In genomic region chr16:11386791-11387546, GRCh38 we compare ENCODE assay signal across 9 cellular contexts. TPM values are rescaled to one million over a fixed set of nuclear protein-coding genes. Genes with fewer than 3 reads are reported as not detected.
A peak's percentile ranks its signal among the peaks of the same experiment; 100 is the strongest.
DNase-seq lines count a peak whose midpoint lies in the region; ATAC-seq and TF ChIP-seq lines count a peak whose summit lies in the region.
"Had no signal": no experiment of that assay in that cellular context is flagged by ENCODE, and none has a peak within 500 bp of the region (broad histone marks: within the 10 kb centered on the region; RNA-seq: fewer than 3 reads in every experiment).

No MANE protein-coding gene starts in this region.

- peak; percentile 82 for TF ChIP-seq CTCF in brain microvascular endothelial cell (IDR thresholded peaks at IDR 0.05; ENCODE audit: low read depth, low read length, missing control alignments)
- TF ChIP-seq CTCF in right lobe of liver (IDR thresholded peaks at IDR 0.05) = peak in 2 of 4 donors; percentile 14 to 25

- in situ Hi-C loops in HAP-1 (cut with MboI; ENCODE audit: low sequenced_read_pairs) = loop anchor here (25.0 kb wide), 1 partner anchor 675 kb away; no protein-coding TSS in a partner anchor
- in situ Hi-C loops in brain microvascular endothelial cell (cut with HindIII; ENCODE audit: low pct_ligation_motif_present, low sequenced_read_pairs) = no loop called here

- 47% methylated on average over 7 of the region's 22 CpGs for WGBS in right lobe of liver (ENCODE audit: insufficient coverage, low coverage, low lambda C conversion rate, missing lambda C conversion rate)

- H3K36me3 ChIP-seq in HAP-1 (replicated peaks) (no peaks in the 10 kb centered on the region), brain microvascular endothelial cell (replicated peaks) (no peaks in the 10 kb centered on the region), right lobe of liver (no peaks in the 10 kb centered on the region)

- H3K4me3 ChIP-seq in HAP-1 (no peak overlapping the region), brain microvascular endothelial cell (ENCODE audit: low read depth, low read length) (no peak overlapping the region), right lobe of liver (no peak overlapping the region)

- no peaks in the 10 kb centered on the region for H3K27me3 ChIP-seq in HAP-1 (ENCODE audit: low read depth)
- H3K27me3 ChIP-seq in brain microvascular endothelial cell (replicated peaks) = peaks cover 3% of the 10 kb centered on the region
- H3K27me3 ChIP-seq in right lobe of liver = no peaks in the 10 kb centered on the region

- peaks cover 2% of the 10 kb centered on the region; the same call in 1 of the 2 replicates for H3K4me1 ChIP-seq in HAP-1
- H3K4me1 ChIP-seq in right lobe of liver = no peaks in the 10 kb centered on the region

- H3K9me3 ChIP-seq in HAP-1 (no peaks in the 10 kb centered on the region), right lobe of liver (no peaks in the 10 kb centered on the region)

- no peak overlapping the region for H3K27ac ChIP-seq in brain microvascular endothelial cell
- no peak overlapping the region for H3K27ac ChIP-seq in right lobe of liver

- intact Hi-C loops in right lobe of liver (cut with DNase I) = no loop called here

- no peak for TF ChIP-seq POLR2A in right lobe of liver (IDR thresholded peaks at IDR 0.05)

- ATAC-seq in right lobe of liver = peak in 3 of 4 donors; percentile 24 to 42 (median 37)
- ATAC-seq in GM21423 (IDR thresholded peaks at IDR 0.05; ENCODE audit: unreplicated experiment) = no peak
- ATAC-seq in HG03354 (IDR thresholded peaks at IDR 0.05; ENCODE audit: poor library complexity, severe bottlenecking, unreplicated experiment) = no peak

- peak; percentile 86 for DNase-seq in AG08396 (ENCODE audit: low spot score)
- DNase-seq in HAP-1 (ENCODE audit: low spot score in 2 of 2) = peak; percentile 18 to 70
- peak; percentile 43 for DNase-seq in brain microvascular endothelial cell
- DNase-seq in right lobe of liver = peak in 1 of 3 donors; percentile 30
- no peak for DNase-seq in central memory CD4-positive, alpha-beta T cell
- no peak for DNase-seq in activated naive CD4-positive, alpha-beta T cell treated with Interleukin-2 at 50 U/mL for 16 hours
- DNase-seq: activated naive CD8-positive, alpha-beta T cell treated with anti-CD3 and anti-CD28 coated beads for 36 hours had no signal

RNA-seq across cellular contexts. Expression of gene RMI2, which starts 41.7 kb away (rescaled TPM):
- 1 to 10 TPM in 3 of 6 experiments, under 1 TPM in 3; 0.37 to 2.9 (median 1.0) TPM for total RNA-seq in right lobe of liver

Comparison
In these comparisons a context has a peak if more than half of its experiments do, and no peak if none do; other contexts are left out.
1. DNase-seq: peak in AG08396 (single experiment), HAP-1 (2 of 2) and brain microvascular endothelial cell (single experiment); none in central memory CD4-positive, alpha-beta T cell (single experiment) and activated naive CD4-positive, alpha-beta T cell treated with Interleukin-2 at 50 U/mL for 16 hours (single experiment).
2. ATAC-seq: peak in right lobe of liver (3 of 4); none in GM21423 (single experiment) and HG03354 (single experiment).